In genomic region chr7:81308643-81309354, GRCh38 we compare ENCODE assay signal across 14 cellular contexts.
DNase-seq lines count a peak whose midpoint lies in the region; ATAC-seq and TF ChIP-seq lines count a peak whose summit lies in the region.
"Had no signal": no experiment of that assay in that cellular context is flagged by ENCODE, and none has a peak within 500 bp of the region (broad histone marks: within the 10 kb centered on the region; RNA-seq: fewer than 3 reads in every experiment).

No MANE protein-coding gene starts in this region.

- H3K9me3 Mint-ChIP-seq in GM23338 = no peaks in the 10 kb centered on the region; the same call in 2 of the 3 replicates
- H3K9me3 Mint-ChIP-seq in T-cell = peaks cover 0 to 17% (median 12%) of the 10 kb centered on the region in 3 donors

- CTCF ChIA-PET in T-cell (lab: Charles Lee) = no interaction called here

- TF ChIP-seq POLR2A in Peyer's patch (IDR thresholded peaks at IDR 0.05) = no peak

- H3K9ac ChIP-seq in SK-N-MC (ENCODE audit: insufficient read length) = no peak overlapping the region

- H3K4me3 Mint-ChIP-seq in GM23338 (no peak overlapping the region), T-cell (no peak overlapping the region)

- H3K79me2 ChIP-seq in GM23338 (replicated peaks; ENCODE audit: insufficient read depth) (no peaks in the 10 kb centered on the region), hepatocyte (no peaks in the 10 kb centered on the region)

- no peaks in the 10 kb centered on the region for H3F3A ChIP-seq in GM23338 (replicated peaks; ENCODE audit: low read depth)

- no peaks in the 10 kb centered on the region for H3K9me2 ChIP-seq in GM23338 (ENCODE audit: insufficient read depth)
- no peaks in the 10 kb centered on the region for H3K9me2 ChIP-seq in hepatocyte (replicated peaks; ENCODE audit: insufficient read depth)

- DNase-seq in AG08395 (ENCODE audit: low spot score) = peak; percentile 25
- no peak for DNase-seq in GM23338 (ENCODE audit: low spot score)
- peak; percentile 86 for DNase-seq in SK-N-MC (ENCODE audit: low read depth, low spot score)
- no peak for DNase-seq in hepatocyte (ENCODE audit: low spot score)
- no peak for DNase-seq in Peyer's patch
- DNase-seq in globus pallidus (ENCODE audit: low spot score) = no peak
- no peak for DNase-seq in T-cell
- DNase-seq: activated gamma-delta T cell; effector CD8-positive, alpha-beta T cell; kidney glomerular epithelial cell had no signal

- 40% methylated on average over 3 of the region's 3 CpGs for WGBS in hepatocyte (ENCODE audit: low lambda C conversion rate, missing lambda C conversion rate)

- no peak for ATAC-seq in GM23338
- ATAC-seq in GM18909 (IDR thresholded peaks at IDR 0.05; ENCODE audit: poor library complexity, unreplicated experiment) = no peak
- no peak for ATAC-seq in T-cell (replicated peaks in 1 of 4)

- H3K9me3 ChIP-seq in SK-N-MC (ENCODE audit: low read depth, low read length) = no peaks in the 10 kb centered on the region
- H3K9me3 ChIP-seq in hepatocyte (ENCODE audit: low read depth) = no peaks in the 10 kb centered on the region
- H3K9me3 ChIP-seq in Peyer's patch = no peaks in the 10 kb centered on the region
- H3K9me3 ChIP-seq: prostate gland, thoracic aorta had no signal

- H3K36me3 Mint-ChIP-seq in GM23338 (ENCODE audit: low read depth) = no peaks in the 10 kb centered on the region
- H3K36me3 Mint-ChIP-seq in T-cell = no peaks in the 10 kb centered on the region
- H3K36me3 Mint-ChIP-seq: brain had no signal

- H3K4me1 Mint-ChIP-seq in GM23338 (peaks cover 6% of the 10 kb centered on the region), T-cell (no peaks in the 10 kb centered on the region)

- H3K27me3 ChIP-seq in GM23338 (ENCODE audit: insufficient read depth) (no peaks in the 10 kb centered on the region), hepatocyte (no peaks in the 10 kb centered on the region), Peyer's patch (no peaks in the 10 kb centered on the region)

- no peaks in the 10 kb centered on the region for H3K4me1 ChIP-seq in GM23338 (ENCODE audit: insufficient read depth)
- peaks cover 6% of the 10 kb centered on the region for H3K4me1 ChIP-seq in hepatocyte (ENCODE audit: insufficient read depth)
- H3K4me1 ChIP-seq in Peyer's patch = no peaks in the 10 kb centered on the region
- H3K4me1 ChIP-seq: prostate gland had no signal

- H3K36me3 ChIP-seq in GM23338 (ENCODE audit: insufficient read depth) (no peaks in the 10 kb centered on the region), SK-N-MC (ENCODE audit: insufficient read depth, low read length) (no peaks in the 10 kb centered on the region), hepatocyte (replicated peaks; ENCODE audit: insufficient read depth, low read depth) (no peaks in the 10 kb centered on the region), Peyer's patch (no peaks in the 10 kb centered on the region)
- H3K36me3 ChIP-seq: prostate gland, thoracic aorta had no signal

- no peak overlapping the region for H3K4me2 ChIP-seq in GM23338
- peak overlapping the region; percentile 33 for H3K4me2 ChIP-seq in hepatocyte

- peak overlapping the region; percentile 9; the same call in 1 of the 2 replicates for H2AFZ ChIP-seq in GM23338
- no peak overlapping the region for H2AFZ ChIP-seq in hepatocyte

- H3K27me3 Mint-ChIP-seq in GM23338 (ENCODE audit: insufficient read depth, low read depth, poor library complexity) = no peaks in the 10 kb centered on the region
- H3K27me3 Mint-ChIP-seq in T-cell = no peaks in the 10 kb centered on the region

- POLR2A ChIA-PET in T-cell (lab: Charles Lee) = no interaction called here

- H3K27ac Mint-ChIP-seq in GM23338 (peak overlapping the region; percentile 60), T-cell (no peak overlapping the region)

- H3K4me3 ChIP-seq in GM23338 = no peak overlapping the region
- peak overlapping the region; percentile 68 for H3K4me3 ChIP-seq in SK-N-MC
- no peak overlapping the region for H3K4me3 ChIP-seq in hepatocyte
- no peak overlapping the region for H3K4me3 ChIP-seq in Peyer's patch
- H3K4me3 ChIP-seq: prostate gland, thoracic aorta had no signal

- TF ChIP-seq CTCF in GM23338 (conservative IDR thresholded peaks at IDR 0.05; ENCODE audit: low read depth in 2 of 2) (no peak), hepatocyte (IDR thresholded peaks at IDR 0.05; ENCODE audit: poor library complexity) (no peak), Peyer's patch (IDR thresholded peaks at IDR 0.05) (no peak)

- H3K27ac ChIP-seq in GM23338 (ENCODE audit: low read depth) = no peak overlapping the region
- H3K27ac ChIP-seq in SK-N-MC = peak overlapping the region; percentile 85
- no peak overlapping the region for H3K27ac ChIP-seq in hepatocyte
- no peak overlapping the region for H3K27ac ChIP-seq in Peyer's patch
- H3K27ac ChIP-seq: prostate gland, thoracic aorta had no signal

- H4K20me1 ChIP-seq in GM23338 (replicated peaks; ENCODE audit: insufficient read depth) (no peaks in the 10 kb centered on the region), hepatocyte (ENCODE audit: insufficient read depth, poor library complexity, severe bottlenecking) (no peaks in the 10 kb centered on the region)

TF ChIP-seq in GM23338, 12 proteins besides CTCF, POLR2A, EP300 and RAD21 (continues in another document):
- TF ChIP-seq EZH2phosphoT487 (IDR thresholded peaks at IDR 0.05; ENCODE audit: unreplicated experiment) (no peak), ZNF331 (CRISPR knock-in tag; IDR thresholded peaks at IDR 0.05; ENCODE audit: low read depth) (no peak), EZH2 (IDR thresholded peaks at IDR 0.05; ENCODE audit: low read depth, unreplicated experiment) (no peak), STAT1 (IDR thresholded peaks at IDR 0.05; ENCODE audit: unreplicated experiment) (no peak), NANOG (IDR thresholded peaks at IDR 0.05; ENCODE audit: borderline replicate concordance) (no peak), REST (IDR thresholded peaks at IDR 0.05; ENCODE audit: unreplicated experiment) (no peak), JUNB (IDR thresholded peaks at IDR 0.05; ENCODE audit: unreplicated experiment) (no peak), ZNF114 (CRISPR knock-in tag; IDR thresholded peaks at IDR 0.05) (no peak), ETS1 (IDR thresholded peaks at IDR 0.05) (no peak)

Comparison
In these comparisons a context has a peak if more than half of its experiments do, and no peak if none do; other contexts are left out.
1. DNase-seq: peak in AG08395 (single experiment) and SK-N-MC (single experiment); none in GM23338 (single experiment), hepatocyte (single experiment), Peyer's patch (0 of 3), globus pallidus (single experiment) and T-cell (0 of 34).